8 cellular contexts compared by ENCODE assay signal in genomic region chr7:29194206-29194593, GRCh38. TPM values are rescaled to one million over a fixed set of nuclear protein-coding genes. Genes with fewer than 3 reads are reported as not detected.
DNase-seq lines count a peak whose midpoint lies in the region; ATAC-seq and TF ChIP-seq lines count a peak whose summit lies in the region.

No MANE protein-coding gene starts in this region.

- H3K4me3 ChIP-seq in fibroblast of the aortic adventitia (ENCODE audit: low read depth, low read length) = peak overlapping the region; percentile 70

- DNase-seq in NCI-H526 (lab: John Stamatoyannopoulos, UW) (peak; percentile 32 to 74), NCI-H526 treated with DMSO at 0.1 percent for 48 hours (lab: John Stamatoyannopoulos, UW) (no peak), SK-MEL-5 (ENCODE audit: low read depth, low spot score) (peak; percentile 38), fibroblast of the aortic adventitia (ENCODE audit: low read depth) (no peak), omental fat pad (ENCODE audit: low spot score) (no peak)

- TF ChIP-seq CTCF in fibroblast of the aortic adventitia (IDR thresholded peaks at IDR 0.05; ENCODE audit: insufficient read depth, low read length) (no peak), omental fat pad (IDR thresholded peaks at IDR 0.05) (no peak)

- ATAC-seq in omental fat pad (ENCODE audit: low FRiP score) (peak; percentile 55), GM21825 (IDR thresholded peaks at IDR 0.05; ENCODE audit: unreplicated experiment) (no peak), GM21717 (IDR thresholded peaks at IDR 0.05; ENCODE audit: unreplicated experiment) (no peak), GM19455 (IDR thresholded peaks at IDR 0.05; ENCODE audit: unreplicated experiment) (no peak)

- in situ Hi-C loops in SK-MEL-5 (cut with HindIII; ENCODE audit: low pct_unique_long_range_greater_than_20kb, low sequenced_read_pairs) = no loop called here

RNA-seq across cellular contexts. Expression of gene CHN2, which starts 0.4 kb away (rescaled TPM):
- total RNA-seq in SK-MEL-5 (2014; rRNA removed; shearing (Covaris generic)) = 39.5 and 40.5 TPM in 2 replicates
- polyA plus RNA-seq in SK-MEL-5 (2015; cell fraction: cytosol; rRNA removed) = 36.7 and 41.7 TPM in 2 replicates
- 41.4 and 48.4 TPM in 2 replicates for polyA plus RNA-seq in SK-MEL-5 (2015; cell fraction: nucleus; rRNA removed)
- 0.81 and 3.6 TPM in 2 replicates for total RNA-seq in fibroblast of the aortic adventitia (ENCODE audit: low replicate concordance)
- total RNA-seq in omental fat pad = 10 to 100 TPM in 3 of 4 donors, 1 to 10 TPM in 1; 7.6 to 25.9 (median 17.8) TPM

RNA-seq across cellular contexts. Expression of gene CPVL, which starts 47.9 kb away (rescaled TPM):
- total RNA-seq in SK-MEL-5 (2014; rRNA removed; shearing (Covaris generic)) = 471 and 497 TPM in 2 replicates
- polyA plus RNA-seq in SK-MEL-5 (2015; cell fraction: cytosol; rRNA removed) = 314 and 321 TPM in 2 replicates
- 57.0 and 76.9 TPM in 2 replicates for polyA plus RNA-seq in SK-MEL-5 (2015; cell fraction: nucleus; rRNA removed)
- total RNA-seq in fibroblast of the aortic adventitia (ENCODE audit: low replicate concordance) (0.54 and 3.2 TPM in 2 replicates), omental fat pad (10 to 100 TPM; 25.1 to 58.6 (median 38.6) TPM)

Comparison
In these comparisons a context has a peak if more than half of its experiments do, and no peak if none do; other contexts are left out.
1. DNase-seq: peak in NCI-H526 (2 of 2) and SK-MEL-5 (single experiment); none in NCI-H526 treated with DMSO at 0.1 percent for 48 hours (single experiment), fibroblast of the aortic adventitia (single experiment) and omental fat pad (single experiment).